In genomic region chr6:148440877-148441453, GRCh38 we compare ENCODE assay signal across 8 cellular contexts.
DNase-seq lines count a peak whose midpoint lies in the region; ATAC-seq and TF ChIP-seq lines count a peak whose summit lies in the region.

No MANE protein-coding gene starts in this region.

- no peak for TF ChIP-seq CTCF in vagina (IDR thresholded peaks at IDR 0.05)
- TF ChIP-seq CTCF in MM.1S (IDR thresholded peaks at IDR 0.05; ENCODE audit: low read length): no peak

- H3F3A ChIP-seq in MM.1S (ENCODE audit: insufficient read depth, low read length): no peaks in the 10 kb centered on the region

- H3K79me2 ChIP-seq in MM.1S (ENCODE audit: low read length): no peaks in the 10 kb centered on the region

- H3K36me3 ChIP-seq in vagina (no peaks in the 10 kb centered on the region), MM.1S (replicated peaks; ENCODE audit: insufficient read depth, low read length) (no peaks in the 10 kb centered on the region)

- H2AFZ ChIP-seq in MM.1S (ENCODE audit: low read length): no peak overlapping the region

- no peaks in the 10 kb centered on the region for H3K9me3 Mint-ChIP-seq in activated CD4-positive, alpha-beta T cell treated with anti-CD3 and anti-CD28 coated beads, Interleukin-2, amount 10 ng/mL, durations not matched to agents 24 days and 14 days

- peak overlapping the region; percentile 27 for H3K27ac Mint-ChIP-seq in activated CD4-positive, alpha-beta T cell treated with anti-CD3 and anti-CD28 coated beads, Interleukin-2, amount 10 ng/mL, durations not matched to agents 24 days and 14 days

- peaks cover 10% of the 10 kb centered on the region for H3K4me1 Mint-ChIP-seq in activated CD4-positive, alpha-beta T cell treated with anti-CD3 and anti-CD28 coated beads, Interleukin-2, amount 10 ng/mL, durations not matched to agents 24 days and 14 days

- H3K4me2 ChIP-seq in MM.1S (ENCODE audit: low read depth, low read length): no peak overlapping the region

- no peak for TF ChIP-seq POLR2A in vagina (IDR thresholded peaks at IDR 0.05)

- H3K27me3 ChIP-seq in vagina (no peaks in the 10 kb centered on the region), MM.1S (replicated peaks; ENCODE audit: insufficient read depth, low read length) (no peaks in the 10 kb centered on the region)

- H3K9ac ChIP-seq in MM.1S (ENCODE audit: low read length): no peak overlapping the region

- H3K9me3 ChIP-seq in vagina: no peaks in the 10 kb centered on the region
- no peaks in the 10 kb centered on the region for H3K9me3 ChIP-seq in MM.1S (replicated peaks; ENCODE audit: insufficient read depth, low read length)

- H3K36me3 Mint-ChIP-seq in activated CD4-positive, alpha-beta T cell treated with anti-CD3 and anti-CD28 coated beads, Interleukin-2, amount 10 ng/mL, durations not matched to agents 24 days and 14 days (ENCODE audit: low read depth): no peaks in the 10 kb centered on the region

- H3K4me1 ChIP-seq in vagina (peaks cover 26% of the 10 kb centered on the region), MM.1S (ENCODE audit: low read length) (no peaks in the 10 kb centered on the region)

- no peak for ATAC-seq in HG03097 (IDR thresholded peaks at IDR 0.05; ENCODE audit: low FRiP score, unreplicated experiment)

- H3K4me3 ChIP-seq in vagina (no peak overlapping the region), MM.1S (ENCODE audit: low read length) (no peak overlapping the region)

- no peaks in the 10 kb centered on the region for H3K9me2 ChIP-seq in MM.1S (replicated peaks; ENCODE audit: insufficient read depth, low read length)

- peaks cover 22% of the 10 kb centered on the region for H3K27me3 Mint-ChIP-seq in activated CD4-positive, alpha-beta T cell treated with anti-CD3 and anti-CD28 coated beads, Interleukin-2, amount 10 ng/mL, durations not matched to agents 24 days and 14 days

- DNase-seq in activated CD4-positive, alpha-beta T cell treated with anti-CD3 and anti-CD28 coated beads, Interleukin-2, amount 10 ng/mL, durations not matched to agents 24 days and 14 days: no peak
- no peak for DNase-seq in activated CD4-positive, alpha-beta T cell treated with anti-CD3 and anti-CD28 coated beads, Interleukin-2, amount 50 U/mL, for 4 hours
- DNase-seq in astrocyte of the hippocampus (ENCODE audit: low read depth, low spot score) (peak; percentile 90), kidney tubule cell (ENCODE audit: low spot score) (peak; percentile 95), vagina (ENCODE audit: extremely low spot score in 2 of 2) (no peak), CD1c-positive myeloid dendritic cell (ENCODE audit: extremely low spot score) (no peak), MM.1S (no peak)

- no peak overlapping the region for H3K4me3 Mint-ChIP-seq in activated CD4-positive, alpha-beta T cell treated with anti-CD3 and anti-CD28 coated beads, Interleukin-2, amount 10 ng/mL, durations not matched to agents 24 days and 14 days

- no peaks in the 10 kb centered on the region for H4K20me1 ChIP-seq in MM.1S (ENCODE audit: insufficient read depth, low read length)

- intact Hi-C loops in activated CD4-positive, alpha-beta T cell treated with anti-CD3 and anti-CD28 coated beads, Interleukin-2, amount 10 ng/mL, durations not matched to agents 24 days and 14 days (cut with micrococcal nuclease): loop anchor here (1.0 kb wide), 2 partner anchors 10 to 237 kb away; no protein-coding TSS in a partner anchor
- intact Hi-C loops in vagina (cut with DNase I): no loop called here

- H3K27ac ChIP-seq in vagina (peak overlapping the region; percentile 62), MM.1S (ENCODE audit: low read length) (no peak overlapping the region)

Comparison
In these comparisons a context has a peak if more than half of its experiments do, and no peak if none do; other contexts are left out.
1. DNase-seq: peak in astrocyte of the hippocampus (single experiment) and kidney tubule cell (single experiment); none in activated CD4-positive, alpha-beta T cell treated with anti-CD3 and anti-CD28 coated beads, Interleukin-2, amount 10 ng/mL, durations not matched to agents 24 days and 14 days (single experiment), activated CD4-positive, alpha-beta T cell treated with anti-CD3 and anti-CD28 coated beads, Interleukin-2, amount 50 U/mL, for 4 hours (0 of 2), vagina (0 of 2), CD1c-positive myeloid dendritic cell (single experiment) and MM.1S (single experiment).